ENCODE assay signal across 10 cellular contexts in genomic region chr10:74011762-74012161, GRCh38. TPM values are rescaled to one million over a fixed set of nuclear protein-coding genes. Genes with fewer than 3 reads are reported as not detected.
A peak's percentile ranks its signal among the peaks of the same experiment; 100 is the strongest.
DNase-seq lines count a peak whose midpoint lies in the region; ATAC-seq, FAIRE-seq and TF ChIP-seq lines count a peak whose summit lies in the region.
"Had no signal": no experiment of that assay in that cellular context is flagged by ENCODE, and none has a peak within 500 bp of the region (broad histone marks: within the 10 kb centered on the region; RNA-seq: fewer than 3 reads in every experiment).

No MANE protein-coding gene starts in this region.

- intact Hi-C loops in K562 (cut with micrococcal nuclease) (no loop called here), lower lobe of right lung (cut with DNase I) (no loop called here)

- peaks cover 60% of the 10 kb centered on the region for H3K4me1 ChIP-seq in A549
- peaks cover 44% of the 10 kb centered on the region for H3K4me1 ChIP-seq in HEK293 (ENCODE audit: control insufficient read depth, insufficient read depth, low read length)
- peaks cover 32 to 50% of the 10 kb centered on the region in 2 experiments for H3K4me1 ChIP-seq in K562 (replicated peaks in 1 of 2; ENCODE audit: control insufficient read depth in 2 of 2, insufficient read depth in 2 of 2, low read length in 2 of 2)
- H3K4me1 ChIP-seq in lower lobe of right lung, result peaks cover 59% of the 10 kb centered on the region

- H3K9ac ChIP-seq in K562 (ENCODE audit: insufficient read depth in 1 of 2, low read depth in 2 of 2, low read length in 2 of 2), result peak overlapping the region in 1 of 2 experiments; percentile 15; a peak in 2 of 4 replicates

- CTCF ChIA-PET in A549 (lab: Yijun Ruan, JAX) (interaction anchor here (0.8 to 5.9 kb wide), 10 partner anchors 12 to 126 kb away, joined by 3 to 32 read pairs (median 4); partner anchors contain the start of gene VCL), HEK293 (lab: Yijun Ruan, JAX) (interaction anchor here (0.6 to 1.8 kb wide), 5 partner anchors 11 to 137 kb away, joined by 3 to 5 read pairs (median 3); no protein-coding TSS in a partner anchor), K562 (lab: Yijun Ruan, JAX; ENCODE audit: low intra/inter-chr PET ratio) (no interaction called here)

- H3K4me2 ChIP-seq in A549 (peak overlapping the region; percentile 62), K562 (ENCODE audit: insufficient read depth, low read length) (peak overlapping the region; percentile 44; the same call in 1 of the 2 replicates)

- no peak overlapping the region for H2AFZ ChIP-seq in K562 (ENCODE audit: low read depth, low read length)

- peaks cover 97% of the 10 kb centered on the region for H3K79me2 ChIP-seq in K562 (ENCODE audit: control insufficient read depth, insufficient read depth, low read length)

- peak in 1 of 2 experiments; percentile 46 for DNase-seq in A549 (ENCODE audit: low read depth in 1 of 2, low spot score in 1 of 2)
- DNase-seq in K562 (ENCODE audit: extremely low read depth in 1 of 4, low spot score in 3 of 4), result peak in 1 of 4 experiments; percentile 84
- no peak for DNase-seq in lower lobe of right lung
- DNase-seq in NK-92 treated with Interleukin-12 subunit alpha and Interleukin-12 subunit beta, amount 100 ng/mL, for 24 hours (lab: John Stamatoyannopoulos, UW), result no peak
- no peak for DNase-seq in activated CD4-positive, CD25-positive, alpha-beta regulatory T cell (lab: John Stamatoyannopoulos, UW)
- DNase-seq: activated naive CD8-positive, alpha-beta T cell treated with anti-CD3 and anti-CD28 coated beads, Interleukin-2, amount 10 ng/mL, durations not matched to agents 7 days and 5 days; naive B cell had no signal

- H3K36me3 ChIP-seq in HEK293 (ENCODE audit: control insufficient read depth in 2 of 2, insufficient read depth in 1 of 2, low read length in 2 of 2) (no peaks in the 10 kb centered on the region; a peak in 1 of 3 replicates), K562 (ENCODE audit: control insufficient read depth, insufficient read depth, low read length) (peaks cover 55% of the 10 kb centered on the region; the same call in 2 of the 3 replicates), lower lobe of right lung (peaks cover 6% of the 10 kb centered on the region)

- FAIRE-seq in A549 (lab: Jason Lieb, UNC), result no peak
- peak; percentile 69 for FAIRE-seq in K562 (lab: Jason Lieb, UNC)

- H3K27me3 ChIP-seq in K562 (ENCODE audit: control insufficient read depth in 2 of 2, insufficient read depth in 2 of 2, low read length in 2 of 2) (no peaks in the 10 kb centered on the region), lower lobe of right lung (ENCODE audit: low read depth) (no peaks in the 10 kb centered on the region)

- POLR2A ChIA-PET in A549 (lab: Yijun Ruan, JAX), result interaction anchor here (1.0 to 1.3 kb wide), 3 partner anchors 11 to 46 kb away, joined by 4 to 6 read pairs (median 4); partner anchors contain the start of gene VCL
- POLR2A ChIA-PET in HEK293 (lab: Yijun Ruan, JAX), result interaction anchor here (0.8 to 3.0 kb wide), 4 partner anchors 10 to 37 kb away, joined by 3 to 22 read pairs (median 4); partner anchors contain the start of gene VCL
- POLR2A ChIA-PET in K562 (lab: Yijun Ruan, JAX), result interaction anchor here (0.5 to 7.9 kb wide), 9 partner anchors 9 to 44 kb away, joined by 3 to 109 read pairs (median 7); partner anchors contain the start of gene VCL

- in situ Hi-C loops in K562 (cut with MboI), result no loop called here

- ATAC-seq in A549 (peak; percentile 16 to 30; a peak in 4 of 6 replicates), K562 (peak; percentile 50), lower lobe of right lung (peak in 1 of 2 donors; percentile 51), HG03196 (IDR thresholded peaks at IDR 0.05; ENCODE audit: unreplicated experiment) (no peak), GM21619 (IDR thresholded peaks at IDR 0.05; ENCODE audit: unreplicated experiment) (no peak)

- TF ChIP-seq POLR2A in A549 (IDR thresholded peaks at IDR 0.05; ENCODE audit: low read length) (no peak), K562 (conservative IDR thresholded peaks at IDR 0.05) (no peak)

- H4K20me1 ChIP-seq in K562 (replicated peaks; ENCODE audit: control insufficient read depth, insufficient read depth, low read length), result no peaks in the 10 kb centered on the region

- H3K27ac ChIP-seq in A549 (peak overlapping the region; percentile 43 to 80), HEK293 (ENCODE audit: extremely low read depth, low read depth, low read length) (peak overlapping the region; percentile 58), K562 (ENCODE audit: extremely low read depth, low read depth, low read length) (peak overlapping the region; percentile 53; the same call in 2 of the 3 replicates), lower lobe of right lung (peak overlapping the region; percentile 16)

- 47% methylated on average over 1 of the region's 1 CpG for WGBS in A549 (ENCODE audit: missing lambda C conversion rate)
- 0% methylated on average over 1 of the region's 1 CpG for WGBS in K562 (ENCODE audit: insufficient coverage, low coverage, missing lambda C conversion rate)

- no peaks in the 10 kb centered on the region for H3K9me3 ChIP-seq in A549
- H3K9me3 ChIP-seq in HEK293 (ENCODE audit: control insufficient read depth, insufficient read depth, low read depth, low read length), result no peaks in the 10 kb centered on the region
- H3K9me3 ChIP-seq in K562 (replicated peaks; ENCODE audit: control insufficient read depth, insufficient read depth, low read depth, low read length), result no peaks in the 10 kb centered on the region
- no peaks in the 10 kb centered on the region for H3K9me3 ChIP-seq in lower lobe of right lung

- BruUV-seq in K562 (replicated peaks; lab: Mats Ljungman, UMichigan), result no TSS peak

- H3K4me3 ChIP-seq in A549 (no peak overlapping the region), HEK293 (ENCODE audit: low read depth, low read length) (no peak overlapping the region), K562 (no peak overlapping the region), lower lobe of right lung (no peak overlapping the region)

- no peaks in the 10 kb centered on the region for H3K9me1 ChIP-seq in K562 (ENCODE audit: control insufficient read depth, insufficient read depth, low read length)

- TF ChIP-seq RAD21 in A549 (conservative IDR thresholded peaks at IDR 0.05 in 1 of 2, IDR thresholded peaks at IDR 0.05 in 1 of 2), result no peak
- TF ChIP-seq RAD21 in K562 (CRISPR knock-in tag; conservative IDR thresholded peaks at IDR 0.05 in 1 of 2, IDR thresholded peaks at IDR 0.05 in 1 of 2), result peak in 1 of 2 experiments; percentile 4; a peak in 1 of 4 replicates

- no peak for TF ChIP-seq EP300 in A549 (IDR thresholded peaks at IDR 0.05)
- TF ChIP-seq EP300 in K562 (IDR thresholded peaks at IDR 0.05; ENCODE audit: low read length), result no peak

- TF ChIP-seq CTCF in A549 (IDR thresholded peaks at IDR 0.05) (no peak), HEK293 (tag by site-specific recombination; IDR thresholded peaks at IDR 0.05) (no peak), K562 (IDR thresholded peaks at IDR 0.05 in 2 of 3, conservative IDR thresholded peaks at IDR 0.05 in 1 of 3; ENCODE audit: insufficient read depth in 2 of 3, low read depth in 1 of 3, low read length in 3 of 3) (no peak), lower lobe of right lung (IDR thresholded peaks at IDR 0.05) (no peak)

TF ChIP-seq in HEK293, 187 proteins besides CTCF, POLR2A, EP300 and RAD21 (continues in another document):
- 0 out of 2 replicates have a peak, but pooled peaks have one; percentile 42 for TF ChIP-seq ZNF843 (tag by site-specific recombination; IDR thresholded peaks at IDR 0.05)
- peak; percentile 31; the same call in 1 of the 2 replicates for TF ChIP-seq ZNF423 (tag by site-specific recombination; IDR thresholded peaks at IDR 0.05)
- no peak for TF ChIP-seq ZNF426 (tag by site-specific recombination; IDR thresholded peaks at IDR 0.05)

TF ChIP-seq in K562, 482 proteins besides CTCF, POLR2A, EP300 and RAD21 (continues in another document):
- TF ChIP-seq SMARCA4 (IDR thresholded peaks at IDR 0.05) (peak; percentile 63), JUND (IDR thresholded peaks at IDR 0.05; ENCODE audit: borderline replicate concordance, low read depth, low read length) (peak; percentile 56; the same call in 1 of the 2 replicates), JUND (tag; IDR thresholded peaks at IDR 0.05; ENCODE audit: borderline replicate concordance, low read depth, low read length) (no peak; the same call in 2 of the 3 replicates), GTF2E2 (tag; IDR thresholded peaks at IDR 0.05) (0 out of 2 replicates have a peak, but pooled peaks have one; percentile 26), ZNF24 (IDR thresholded peaks at IDR 0.05) (peak; percentile 72; the same call in 1 of the 2 replicates), CCNT2 (IDR thresholded peaks at IDR 0.05; ENCODE audit: borderline replicate concordance, extremely low read depth, insufficient read length, low read depth, low read length) (peak; percentile 43), MAFK (IDR thresholded peaks at IDR 0.05; ENCODE audit: low read length) (peak; percentile 54; the same call in 1 of the 2 replicates), HNRNPK (IDR thresholded peaks at IDR 0.05; ENCODE audit: low read depth, low read length, poor library complexity, severe bottlenecking) (no peak)

RNA-seq across cellular contexts. Expression of gene VCL, which starts 13.8 kb away (rescaled TPM):
- 101 and 112 TPM in 2 replicates for polyA plus RNA-seq in A549 (2011; rRNA removed)
- polyA plus RNA-seq in A549 (2012; cell fraction: cytosol; rRNA removed), result 42.5 and 49.4 TPM in 2 replicates
- polyA plus RNA-seq in A549 (2012; cell fraction: nucleus; rRNA removed), result 139 and 188 TPM in 2 replicates
- 111 to 119 TPM (median 112 TPM) in 3 replicates for polyA plus RNA-seq in A549 (2017; fragmentation: RNase III; extraction: RNeasy Plus Mini Kit Qiagen cat#74134 plus additional on column Dnase treatment)
- polyA minus RNA-seq in A549 (2011; rRNA and poly(A)+ RNA removed), result 89.4 and 90.1 TPM in 2 replicates
- total RNA-seq in K562 (2011; cell fraction: chromatin; rRNA removed; ENCODE audit: low replicate concordance), result 187 and 268 TPM in 2 replicates
- total RNA-seq in K562 (2011; cell fraction: nucleolus; rRNA removed), result 123 and 137 TPM in 2 replicates
- total RNA-seq in K562 (2011; cell fraction: nucleoplasm; rRNA removed), result 175 and 236 TPM in 2 replicates
- total RNA-seq in K562 (2014; rRNA removed), result 72.0 and 77.3 TPM in 2 replicates
- 76.4 and 81.4 TPM in 2 replicates for total RNA-seq in K562 (2014; rRNA removed; fragmentation: Illumina TruSeq; extraction: Trizol)
- total RNA-seq in K562 (2015; rRNA removed; fragmentation: Illumina TruSeq; extraction: Trizol), result 84.3 and 87.0 TPM in 2 replicates
- total RNA-seq in K562 (2021), result 180 and 186 TPM in 2 replicates
- 138 and 154 TPM in 2 replicates for polyA plus RNA-seq in K562 (2011; rRNA removed)
- 76.8 and 89.4 TPM in 2 replicates for polyA plus RNA-seq in K562 (2011; cell fraction: cytosol; rRNA removed)
- polyA plus RNA-seq in K562 (2011; cell fraction: nucleus; rRNA removed), result 176 and 196 TPM in 2 replicates
- 110 TPM in 2 replicates for polyA plus RNA-seq in K562 (2012)
- polyA plus RNA-seq in K562 (2014; fragmentation: Illumina TruSeq; extraction: Trizol), result 111 and 117 TPM in 2 replicates
- 10 to 100 TPM; 29.8 to 53.6 TPM for polyA plus RNA-seq in K562 (2014; fragmentation: Nextera tagmentation; extraction: Ambion mirVana)
- 65.6 and 72.8 TPM in 2 replicates for polyA plus RNA-seq in K562 (2014; rRNA removed)
- polyA minus RNA-seq in K562 (2011; rRNA and poly(A)+ RNA removed), result 163 and 186 TPM in 2 replicates
- polyA minus RNA-seq in K562 (2011; cell fraction: cytosol; rRNA and poly(A)+ RNA removed), result 91.8 and 115 TPM in 2 replicates
- 133 and 174 TPM in 2 replicates for polyA minus RNA-seq in K562 (2011; cell fraction: nucleus; rRNA and poly(A)+ RNA removed)
- total RNA-seq in lower lobe of right lung, result 106 TPM

Comparison
In these comparisons a context has a peak if more than half of its experiments do, and no peak if none do; other contexts are left out.
1. ATAC-seq: peak in A549 (2 of 2) and K562 (single experiment); none in HG03196 (single experiment) and GM21619 (single experiment).
2. Peak in every context shown above with its lines, with median percentiles within 50 percentile points of each other: H3K27ac ChIP-seq.